Comparison of ENCODE assay signal across 8 cellular contexts in genomic region chr1:37553598-37553926, GRCh38. TPM values are rescaled to one million over a fixed set of nuclear protein-coding genes. Genes with fewer than 3 reads are reported as not detected.
A peak's percentile ranks its signal among the peaks of the same experiment; 100 is the strongest.
DNase-seq lines count a peak whose midpoint lies in the region; ATAC-seq and TF ChIP-seq lines count a peak whose summit lies in the region.

No MANE protein-coding gene starts in this region.

- DNase-seq in stimulated activated CD4-positive, alpha-beta T cell treated with anti-CD3 and anti-CD28 coated beads, Interleukin-4, amount 100 ng/mL, for 24 hours: peak; percentile 6
- no peak for DNase-seq in stimulated activated CD4-positive, alpha-beta T cell treated with anti-CD3 and anti-CD28 coated beads, Interleukin-2, amount 100 ng/mL, for 24 hours
- DNase-seq in adipocyte (ENCODE audit: low read depth) (no peak), lower lobe of right lung (no peak), aorta (no peak), NCI-H524 (lab: John Stamatoyannopoulos, UW) (no peak)
- DNase-seq in effector CD4-positive, alpha-beta T cell: no peak

- 2 to 5% methylated on average over 11 of the region's 11 CpGs for WGBS in aorta, 2 donors

- peak overlapping the region; percentile 97 for H3K4me3 ChIP-seq in adipocyte (ENCODE audit: low read length)
- H3K4me3 ChIP-seq in lower lobe of right lung: peak overlapping the region; percentile 96
- peak overlapping the region; percentile 24 to 98 for H3K4me3 ChIP-seq in aorta (ENCODE audit: low read length in 2 of 2)

- H3K27ac ChIP-seq in lower lobe of right lung (peak overlapping the region; percentile 96), aorta (ENCODE audit: low read depth in 1 of 2, low read length in 2 of 2) (peak overlapping the region in 1 of 2 donors; percentile 45)

- H3K27me3 ChIP-seq in adipocyte (replicated peaks; ENCODE audit: control insufficient read depth, insufficient read depth, low read length) (no peaks in the 10 kb centered on the region), lower lobe of right lung (ENCODE audit: low read depth) (no peaks in the 10 kb centered on the region), aorta (ENCODE audit: control insufficient read depth in 1 of 2, insufficient read depth in 2 of 2, low read length in 1 of 2) (no peaks in the 10 kb centered on the region)

- H3K9ac ChIP-seq in adipocyte (ENCODE audit: low read length): peak overlapping the region; percentile 94

- H3K4me1 ChIP-seq in adipocyte (ENCODE audit: control insufficient read depth, insufficient read depth, low read length) (peaks cover 27% of the 10 kb centered on the region), lower lobe of right lung (peaks cover 43% of the 10 kb centered on the region), aorta (ENCODE audit: control insufficient read depth in 1 of 2, insufficient read depth in 2 of 2, low read length in 2 of 2) (peaks cover 0 to 3% of the 10 kb centered on the region in 2 donors)

- intact Hi-C loops in lower lobe of right lung (cut with DNase I): no loop called here
- intact Hi-C loops in aorta (cut with DNase I): loop anchor here in 1 of 2 donors (10.0 kb wide), 1 partner anchor 79 kb away; the partner anchor contains the start of gene ZC3H12A

- no peak for TF ChIP-seq CTCF in lower lobe of right lung (IDR thresholded peaks at IDR 0.05)

- no peaks in the 10 kb centered on the region for H3K9me3 ChIP-seq in adipocyte (ENCODE audit: control insufficient read depth, low read length)
- H3K9me3 ChIP-seq in lower lobe of right lung: no peaks in the 10 kb centered on the region
- H3K9me3 ChIP-seq in aorta (ENCODE audit: control insufficient read depth, low read length): no peaks in the 10 kb centered on the region

- H3K36me3 ChIP-seq in adipocyte (ENCODE audit: control insufficient read depth, insufficient read depth, low read length, severe bottlenecking) (peaks cover 23% of the 10 kb centered on the region), lower lobe of right lung (peaks cover 36% of the 10 kb centered on the region), aorta (ENCODE audit: control insufficient read depth in 1 of 2, insufficient read depth in 2 of 2, low read length in 1 of 2) (no peaks in the 10 kb centered on the region)

- ATAC-seq in lower lobe of right lung (no peak), aorta (ENCODE audit: low FRiP score) (no peak), GM21390 (IDR thresholded peaks at IDR 0.05; ENCODE audit: unreplicated experiment) (no peak)

RNA-seq across cellular contexts. Expression of gene SNIP1, which starts 0.5 kb away (rescaled TPM):
- total RNA-seq in lower lobe of right lung (13.9 TPM), aorta (10 to 100 TPM; 16.0 to 20.3 TPM)
- 1 to 10 TPM; 4.8 to 6.1 TPM for polyA plus RNA-seq in aorta

RNA-seq across cellular contexts. Expression of gene DNALI1, which starts 3.2 kb away (rescaled TPM):
- total RNA-seq in lower lobe of right lung: 28.1 TPM
- 1 to 10 TPM; 5.1 to 6.2 TPM for total RNA-seq in aorta
- 10 to 100 TPM in 1 of 2 donors, 1 to 10 TPM in 1; 6.9 to 21.2 TPM for polyA plus RNA-seq in aorta

RNA-seq across cellular contexts. Expression of gene MEAF6, which starts 39.0 kb away (rescaled TPM):
- total RNA-seq in lower lobe of right lung (59.5 TPM), aorta (10 to 100 TPM; 42.4 to 50.1 TPM)
- 10 to 100 TPM; 50.7 to 54.1 TPM for polyA plus RNA-seq in aorta

RNA-seq across cellular contexts. Expression of gene GNL2, which starts 42.2 kb away (rescaled TPM):
- total RNA-seq in lower lobe of right lung (37.5 TPM), aorta (10 to 100 TPM; 33.9 to 43.4 TPM)
- 10 to 100 TPM; 38.3 to 47.4 TPM for polyA plus RNA-seq in aorta
